ENCODE assay signal across 9 cellular contexts in the genomic region with DNA sequence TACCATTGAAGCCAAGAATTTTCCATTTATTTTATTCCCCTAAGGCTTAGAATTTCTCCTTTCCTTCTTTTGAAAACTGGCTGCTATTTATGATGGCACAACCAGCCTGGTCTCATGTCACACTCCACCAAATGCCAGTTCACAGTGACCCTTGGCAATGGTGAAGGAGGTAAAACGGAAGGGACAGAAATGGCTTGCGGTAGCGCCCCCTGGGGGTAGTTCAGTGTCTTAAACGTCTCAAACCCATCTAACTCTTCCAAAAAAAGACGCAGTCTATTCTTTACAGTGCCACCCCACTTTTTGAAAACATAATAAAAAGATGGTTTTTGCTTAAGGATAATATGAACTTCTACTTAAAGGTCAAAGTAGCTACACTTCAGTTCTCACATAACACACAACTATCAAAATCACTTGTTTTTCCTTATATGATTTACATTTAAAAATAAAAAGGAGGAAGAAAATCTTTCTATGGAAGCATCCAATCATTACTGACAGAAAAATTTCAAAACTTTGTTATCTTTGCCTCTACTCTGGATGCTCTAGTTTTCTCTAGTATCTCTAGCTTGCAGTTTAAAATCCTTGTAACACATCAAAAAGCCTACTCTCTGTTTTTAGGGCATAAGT.
DNase-seq lines count a peak whose midpoint lies in the region; ATAC-seq and TF ChIP-seq lines count a peak whose summit lies in the region.
"Had no signal": no experiment of that assay in that cellular context is flagged by ENCODE, and none has a peak within 500 bp of the region (broad histone marks: within the 10 kb centered on the region; RNA-seq: fewer than 3 reads in every experiment).

No MANE protein-coding gene starts in this region.

- no peaks in the 10 kb centered on the region for H3K27me3 Mint-ChIP-seq in activated T-cell treated with anti-CD3 and anti-CD28 coated beads, Interleukin-2, amount 50 U/mL, for 24 hours
- H3K27me3 Mint-ChIP-seq: stimulated activated naive CD8-positive, alpha-beta T cell treated with anti-CD3 and anti-CD28 coated beads, Interleukin-15, Interleukin-2, amounts not matched to agents 100 ng/mL and 50 ng/mL, for 24 hours had no signal

- DNase-seq in AG09319 (ENCODE audit: extremely low read depth, low read depth) (no peak), NCI-H82 treated with DMSO at 0.1 percent for 48 hours (lab: John Stamatoyannopoulos, UW; ENCODE audit: unreplicated experiment) (peak; percentile 24), germinal center (ENCODE audit: low spot score) (peak; percentile 47), NCI-H2107 (lab: John Stamatoyannopoulos, UW) (no peak)
- peak; percentile 63 for DNase-seq in activated T-cell treated with anti-CD3 and anti-CD28 coated beads, Interleukin-2, amount 50 U/mL, for 24 hours
- peak; percentile 20 to 40 (median 33) for DNase-seq in stimulated activated CD4-positive, alpha-beta T cell treated with anti-CD3 and anti-CD28 coated beads, Interleukin-1b, Interleukin-23, amount 100 ng/mL, for 24 hours (ENCODE audit: low read depth in 4 of 4, low spot score in 1 of 4)

- peak; percentile 51 for TF ChIP-seq CTCF in AG09319 (IDR thresholded peaks at IDR 0.05; ENCODE audit: low read depth, low read length)

- H3K27ac Mint-ChIP-seq in activated T-cell treated with anti-CD3 and anti-CD28 coated beads, Interleukin-2, amount 50 U/mL, for 24 hours = no peak overlapping the region

- H3K4me1 Mint-ChIP-seq in activated T-cell treated with anti-CD3 and anti-CD28 coated beads, Interleukin-2, amount 50 U/mL, for 24 hours (ENCODE audit: low read depth) = peaks cover 32% of the 10 kb centered on the region

- ATAC-seq in GM18867 (IDR thresholded peaks at IDR 0.05; ENCODE audit: unreplicated experiment) (peak; percentile 51), GM18520 (IDR thresholded peaks at IDR 0.05; ENCODE audit: unreplicated experiment) (no peak)

- no peaks in the 10 kb centered on the region for H3K9me3 Mint-ChIP-seq in activated T-cell treated with anti-CD3 and anti-CD28 coated beads, Interleukin-2, amount 50 U/mL, for 24 hours
- H3K9me3 Mint-ChIP-seq: stimulated activated naive CD8-positive, alpha-beta T cell treated with anti-CD3 and anti-CD28 coated beads, Interleukin-15, Interleukin-2, amounts not matched to agents 100 ng/mL and 50 ng/mL, for 24 hours had no signal

- peaks cover 72% of the 10 kb centered on the region for H3K36me3 Mint-ChIP-seq in activated T-cell treated with anti-CD3 and anti-CD28 coated beads, Interleukin-2, amount 50 U/mL, for 24 hours (ENCODE audit: low read depth)

- H3K4me3 Mint-ChIP-seq in activated T-cell treated with anti-CD3 and anti-CD28 coated beads, Interleukin-2, amount 50 U/mL, for 24 hours = no peak overlapping the region
- H3K4me3 Mint-ChIP-seq: stimulated activated naive CD8-positive, alpha-beta T cell treated with anti-CD3 and anti-CD28 coated beads, Interleukin-15, Interleukin-2, amounts not matched to agents 100 ng/mL and 50 ng/mL, for 24 hours had no signal

Comparison
In these comparisons a context has a peak if more than half of its experiments do, and no peak if none do; other contexts are left out.
1. DNase-seq: peak in NCI-H82 treated with DMSO at 0.1 percent for 48 hours (single experiment), activated T-cell treated with anti-CD3 and anti-CD28 coated beads, Interleukin-2, amount 50 U/mL, for 24 hours (single experiment), germinal center (single experiment) and stimulated activated CD4-positive, alpha-beta T cell treated with anti-CD3 and anti-CD28 coated beads, Interleukin-1b, Interleukin-23, amount 100 ng/mL, for 24 hours (4 of 4); none in AG09319 (single experiment) and NCI-H2107 (single experiment).